In genomic region chr16:17369441-17369951, GRCh38 we compare ENCODE assay signal across 1 cellular context.
TF ChIP-seq lines count a peak whose summit lies in the region.

No MANE protein-coding gene starts in this region.

TF ChIP-seq in SK-N-SH, 30 proteins besides CTCF, POLR2A, EP300 and RAD21:
- TF ChIP-seq USF1 (IDR thresholded peaks at IDR 0.05; ENCODE audit: borderline replicate concordance, low read depth): no peak
- no peak for TF ChIP-seq FOXJ3 (CRISPR knock-in tag; IDR thresholded peaks at IDR 0.05)
- TF ChIP-seq, protein P1, sequence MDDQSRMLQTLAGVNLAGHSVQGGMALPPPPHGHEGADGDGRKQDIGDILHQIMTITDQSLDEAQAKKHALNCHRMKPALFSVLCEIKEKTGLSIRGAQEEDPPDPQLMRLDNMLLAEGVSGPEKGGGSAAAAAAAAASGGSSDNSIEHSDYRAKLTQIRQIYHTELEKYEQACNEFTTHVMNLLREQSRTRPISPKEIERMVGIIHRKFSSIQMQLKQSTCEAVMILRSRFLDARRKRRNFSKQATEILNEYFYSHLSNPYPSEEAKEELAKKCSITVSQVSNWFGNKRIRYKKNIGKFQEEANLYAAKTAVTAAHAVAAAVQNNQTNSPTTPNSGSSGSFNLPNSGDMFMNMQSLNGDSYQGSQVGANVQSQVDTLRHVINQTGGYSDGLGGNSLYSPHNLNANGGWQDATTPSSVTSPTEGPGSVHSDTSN (IDR thresholded peaks at IDR 0.05): no peak
- no peak for TF ChIP-seq TEAD4 (IDR thresholded peaks at IDR 0.05; ENCODE audit: borderline replicate concordance, insufficient read depth)
- no peak for TF ChIP-seq FOSL2 (IDR thresholded peaks at IDR 0.05; ENCODE audit: borderline replicate concordance, low read depth)
- no peak for TF ChIP-seq MXI1 (IDR thresholded peaks at IDR 0.05; ENCODE audit: low read depth, low read length)
- no peak for TF ChIP-seq EZH2phosphoT487 (IDR thresholded peaks at IDR 0.05; ENCODE audit: borderline replicate concordance, low read depth)
- TF ChIP-seq GATA2 (CRISPR knock-in tag; IDR thresholded peaks at IDR 0.05): no peak
- no peak for TF ChIP-seq RXRA (IDR thresholded peaks at IDR 0.05; ENCODE audit: borderline replicate concordance, low read depth)
- no peak for TF ChIP-seq SMC3 (IDR thresholded peaks at IDR 0.05; ENCODE audit: low read depth, low read length)
